In genomic region chr3:1692428-1692827, GRCh38 we compare ENCODE assay signal across 33 cellular contexts.
"Had no signal": no experiment of that assay in that cellular context is flagged by ENCODE, and none has a peak within 500 bp of the region (broad histone marks: within the 10 kb centered on the region; RNA-seq: fewer than 3 reads in every experiment).

No MANE protein-coding gene starts in this region.

- H3K9me3 ChIP-seq: MG63 had no signal

- H3K4me3 ChIP-seq: MG63 had no signal

- H3K4me2 ChIP-seq: KMS-11 had no signal

- H3K36me3 ChIP-seq: MG63 had no signal

- H3K27ac ChIP-seq: KMS-11 had no signal

- H3K27me3 ChIP-seq: MG63 had no signal

- H3K9ac ChIP-seq: KMS-11 had no signal

- DNase-seq: Karpas-422, Kasumi-1, MG63, MM.1S, NCI-H1048, NCI-H1092, NCI-H1092 treated with DMSO at 0.1 percent for 48 hours, NCI-H1105, NCI-H1105 treated with DMSO at 0.1 percent for 48 hours, NCI-H1417, NCI-H1417 treated with DMSO at 0.1 percent for 48 hours, NCI-H1436, NCI-H1436 treated with DMSO at 0.1 percent for 48 hours, NCI-H146, NCI-H1694, NCI-H1694 treated with DMSO at 0.1 percent for 48 hours, NCI-H187, NCI-H187 treated with DMSO at 0.1 percent for 48 hours, NCI-H1930, NCI-H2029, NCI-H2029 treated with DMSO at 0.1 percent for 48 hours, NCI-H2081, NCI-H2081 treated with DMSO at 0.1 percent for 48 hours, NCI-H2107, NCI-H2171, NCI-H2171 treated with DMSO at 0.1 percent for 48 hours, NCI-H2227 treated with DMSO at 0.1 percent for 48 hours, NCI-H226, NCI-H345, NCI-H446, NCI-H446 treated with DMSO at 0.1 percent for 48 hours, NCI-H510A had no signal
